In the genomic region with DNA sequence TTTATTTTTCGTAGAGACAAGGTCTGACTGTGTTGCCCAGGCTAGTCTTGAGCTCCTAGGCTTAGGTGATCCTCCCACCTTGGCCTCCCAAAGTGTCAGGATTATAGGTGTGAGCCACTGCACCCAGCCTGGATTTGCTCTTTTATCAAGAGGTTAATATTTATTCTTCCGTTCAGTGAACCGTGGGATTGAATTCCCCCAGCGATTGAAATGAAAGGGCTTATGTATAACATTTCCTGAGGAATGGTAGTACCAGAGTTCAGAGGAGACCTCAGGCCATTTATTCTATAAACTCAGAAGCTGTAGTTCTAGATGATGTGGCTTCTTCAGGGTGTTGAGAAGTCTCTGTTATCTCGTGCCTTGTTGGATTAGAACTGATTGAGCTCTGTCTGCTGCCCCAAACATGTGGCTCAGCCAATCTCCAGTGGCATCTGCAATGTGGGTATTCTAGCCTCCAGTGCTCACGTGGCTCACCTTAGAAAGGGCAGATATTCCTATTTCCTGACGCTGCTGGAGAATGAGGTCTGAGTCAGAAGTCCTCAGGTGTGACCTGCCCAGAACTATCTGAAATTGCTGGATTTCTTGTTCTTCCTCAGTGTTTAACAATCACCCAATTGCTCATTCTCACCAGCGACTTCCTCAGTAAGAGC, we compare ENCODE assay signal across 21 cellular contexts. TPM values are rescaled to one million over a fixed set of nuclear protein-coding genes. Genes with fewer than 3 reads are reported as not detected.
DNase-seq lines count a peak whose midpoint lies in the region; ATAC-seq, FAIRE-seq and TF ChIP-seq lines count a peak whose summit lies in the region.
"Had no signal": no experiment of that assay in that cellular context is flagged by ENCODE, and none has a peak within 500 bp of the region (broad histone marks: within the 10 kb centered on the region; RNA-seq: fewer than 3 reads in every experiment).

No MANE protein-coding gene starts in this region.

- H3K9me3 Mint-ChIP-seq in MCF 10A (ENCODE audit: unreplicated experiment): no peaks in the 10 kb centered on the region
- H3K9me3 Mint-ChIP-seq: naive B cell; stimulated activated naive B cell treated with anti-CD40 and anti-IgM and Interleukin-4, amounts not matched to agents 10 μg/mL and 1 μg/mL and 100 μg/mL, for 72 hours had no signal

- H3K4me1 Mint-ChIP-seq in MCF 10A (ENCODE audit: insufficient read depth, unreplicated experiment): peaks cover 56% of the 10 kb centered on the region

- DNase-seq in MCF 10A (ENCODE audit: unreplicated experiment) (peak; percentile 36), breast epithelium (ENCODE audit: low spot score in 2 of 2) (no peak), body of pancreas (no peak), kidney (no peak), ureter (ENCODE audit: low spot score) (no peak), NCI-H187 treated with DMSO at 0.1 percent for 48 hours (lab: John Stamatoyannopoulos, UW) (no peak)
- DNase-seq: activated CD4-positive, alpha-beta T cell treated with anti-CD3 and anti-CD28 coated beads, Interleukin-2, amount 50 U/mL, for 48 hours; activated effector memory CD4-positive, alpha-beta T cell treated with anti-CD3 and anti-CD28 coated beads, Interleukin-2, amount 50 U/mL, for 16 hours; COR-L47; GM23248; naive B cell; NCI-H1930; NCI-H524; psoas muscle; stimulated activated naive B cell treated with anti-CD40 and anti-IgM and Interleukin-4, amounts not matched to agents 10 μg/mL and 1 μg/mL and 100 μg/mL, for 72 hours had no signal

- H3K36me3 Mint-ChIP-seq in MCF 10A (ENCODE audit: insufficient read depth, unreplicated experiment): peaks cover 11% of the 10 kb centered on the region
- H3K36me3 Mint-ChIP-seq: naive B cell had no signal

- no peak overlapping the region for H3K4me3 Mint-ChIP-seq in MCF 10A (ENCODE audit: unreplicated experiment)
- H3K4me3 Mint-ChIP-seq: naive B cell; stimulated activated naive B cell treated with anti-CD40 and anti-IgM and Interleukin-4, amounts not matched to agents 10 μg/mL and 1 μg/mL and 100 μg/mL, for 72 hours had no signal

- ATAC-seq in body of pancreas (no peak), SK-N-SH treated with all-trans-retinoic acid at 6 μM for 48 hours (no peak)
- ATAC-seq: psoas muscle; stimulated activated naive B cell treated with anti-CD40 and anti-IgM and Interleukin-4, amounts not matched to agents 10 μg/mL and 1 μg/mL and 100 μg/mL, for 72 hours had no signal

- TF ChIP-seq CTCF in MCF 10A (IDR thresholded peaks at IDR 0.05; ENCODE audit: unreplicated experiment): no peak
- TF ChIP-seq CTCF in breast epithelium (IDR thresholded peaks at IDR 0.05): no peak
- TF ChIP-seq CTCF in body of pancreas (IDR thresholded peaks at IDR 0.05): no peak
- no peak for TF ChIP-seq CTCF in kidney (IDR thresholded peaks at IDR 0.05; ENCODE audit: borderline replicate concordance, extremely low read depth, insufficient read depth)

- H3K4me1 ChIP-seq in breast epithelium (peaks cover 0 to 5% of the 10 kb centered on the region in 2 donors), body of pancreas (peaks cover 72% of the 10 kb centered on the region), kidney (ENCODE audit: control insufficient read depth in 1 of 2, insufficient read depth in 1 of 2, low read depth in 1 of 2, low read length in 2 of 2) (peaks cover 34 to 42% of the 10 kb centered on the region in 2 donors)

- H3K4me3 ChIP-seq in breast epithelium (no peak overlapping the region), body of pancreas (no peak overlapping the region), kidney (ENCODE audit: low read length in 2 of 2) (no peak overlapping the region)
- H3K4me3 ChIP-seq: GM23248, psoas muscle had no signal

- H3K27me3 Mint-ChIP-seq in MCF 10A (ENCODE audit: insufficient read depth, unreplicated experiment): no peaks in the 10 kb centered on the region
- H3K27me3 Mint-ChIP-seq: naive B cell; stimulated activated naive B cell treated with anti-CD40 and anti-IgM and Interleukin-4, amounts not matched to agents 10 μg/mL and 1 μg/mL and 100 μg/mL, for 72 hours had no signal

- H3K36me3 ChIP-seq in breast epithelium (no peaks in the 10 kb centered on the region), body of pancreas (replicated peaks in 1 of 2; ENCODE audit: insufficient read depth in 1 of 2, low read depth in 2 of 2) (peaks cover 0 to 2% of the 10 kb centered on the region in 2 donors), kidney (ENCODE audit: control insufficient read depth in 1 of 2, insufficient read depth in 2 of 2, low read length in 2 of 2) (peaks cover 0 to 4% of the 10 kb centered on the region in 2 donors)

- 35 to 45% methylated on average over 8 of the region's 8 CpGs for whole genome bisulfite sequencing in body of pancreas, 2 donors

- FAIRE-seq in kidney (lab: Jason Lieb, UNC): no peak
- FAIRE-seq: G401.6, GM12891, TTC549 had no signal

- H3K27ac Mint-ChIP-seq in MCF 10A (ENCODE audit: low read depth, unreplicated experiment): peak overlapping the region; percentile 44
- H3K27ac Mint-ChIP-seq: stimulated activated naive B cell treated with anti-CD40 and anti-IgM and Interleukin-4, amounts not matched to agents 10 μg/mL and 1 μg/mL and 100 μg/mL, for 72 hours had no signal

- CTCF ChIA-PET in MCF 10A (lab: Yijun Ruan, JAX): interaction anchor here (0.6 to 3.6 kb wide), 7 partner anchors 8 to 97 kb away, joined by 3 to 31 read pairs (median 3); no protein-coding TSS in a partner anchor

- no peak overlapping the region for H3K9ac ChIP-seq in kidney (ENCODE audit: low read length in 2 of 2)
- H3K9ac ChIP-seq: GM23248 had no signal

- BruUV-seq in MCF 10A (replicated peaks; lab: Mats Ljungman, UMichigan): no TSS peak

- H3K27ac ChIP-seq in breast epithelium (no peak overlapping the region), body of pancreas (peak overlapping the region in 3 of 4 donors; percentile 14 to 50 (median 27)), kidney (ENCODE audit: low read depth in 2 of 2, low read length in 2 of 2) (peak overlapping the region; percentile 30 to 55), temporal lobe (ENCODE audit: low read depth, low read length) (peak overlapping the region; percentile 66)
- H3K27ac ChIP-seq: GM23248, psoas muscle had no signal

- TF ChIP-seq POLR2A in breast epithelium (IDR thresholded peaks at IDR 0.05) (no peak), body of pancreas (IDR thresholded peaks at IDR 0.05) (no peak)

- H3K9me3 ChIP-seq in breast epithelium (no peaks in the 10 kb centered on the region), body of pancreas (no peaks in the 10 kb centered on the region), kidney (ENCODE audit: control insufficient read depth in 1 of 2, low read length in 2 of 2) (no peaks in the 10 kb centered on the region)
- H3K9me3 ChIP-seq: psoas muscle had no signal

- intact Hi-C loops in MCF 10A (cut with micrococcal nuclease) (no loop called here), breast epithelium (cut with DNase I; ENCODE audit: low total_unique reads) (no loop called here), body of pancreas (cut with DNase I) (loop anchor here (10.0 kb wide), 1 partner anchor 64 kb away; no protein-coding TSS in a partner anchor), kidney (cut with DNase I) (no loop called here)

- H3K27me3 ChIP-seq in breast epithelium: no peaks in the 10 kb centered on the region
- H3K27me3 ChIP-seq in body of pancreas: no peaks in the 10 kb centered on the region

- POLR2A ChIA-PET in MCF 10A (lab: Yijun Ruan, JAX): interaction anchor here (0.6 to 4.5 kb wide), 7 partner anchors 11 to 326 kb away, joined by 3 to 63 read pairs (median 4); a partner anchor contains a TSS

TF ChIP-seq in SK-N-SH treated with all-trans-retinoic acid at 6 μM for 48 hours, 23 proteins besides CTCF, POLR2A, EP300 and RAD21:
- no peak for TF ChIP-seq SNAI2 (CRISPR knock-in tag; IDR thresholded peaks at IDR 0.05)

RNA-seq across cellular contexts. Expression of a gene that starts 22.5 kb away (rescaled TPM):
- total RNA-seq in MCF 10A (2022) (60.4 and 65.6 TPM in 2 replicates), breast epithelium (10 to 100 TPM; 53.6 to 87.7 (median 65.9) TPM), body of pancreas (100 to 1,000 TPM in 1 of 2 donors, 10 to 100 TPM in 1; 18.4 to 115 TPM), kidney (56.4 TPM), temporal lobe (30.0 TPM), ureter (44.2 TPM)
- polyA plus RNA-seq in kidney (ENCODE audit: insufficient read depth, low read depth, low replicate concordance): 116 TPM

RNA-seq across cellular contexts. Expression of a gene that starts 24.2 kb away (rescaled TPM):
- total RNA-seq in MCF 10A (2022) (41.2 and 48.6 TPM in 2 replicates), breast epithelium (10 to 100 TPM; 44.5 to 57.7 (median 51.5) TPM), body of pancreas (10 to 100 TPM; 36.3 to 43.8 TPM), kidney (54.9 TPM), temporal lobe (39.1 TPM), ureter (54.5 TPM)
- polyA plus RNA-seq in kidney (ENCODE audit: insufficient read depth, low read depth, low replicate concordance): 94.1 TPM

RNA-seq across cellular contexts. Expression of a gene that starts 39.9 kb away (rescaled TPM):
- total RNA-seq in MCF 10A (2022) (6.0 and 8.0 TPM in 2 replicates), breast epithelium (1 to 10 TPM; 9.1 to 9.9 (median 9.5) TPM), body of pancreas (10 to 100 TPM; 12.9 to 23.3 TPM), kidney (40.8 TPM), temporal lobe (10.8 TPM), ureter (32.4 TPM)
- polyA plus RNA-seq in kidney (ENCODE audit: insufficient read depth, low read depth, low replicate concordance): 80.4 TPM

RNA-seq across cellular contexts. Expression of a gene that starts 57.5 kb away (rescaled TPM):
- not detected in 2 replicates for total RNA-seq in MCF 10A (2022)
- not detected for total RNA-seq in breast epithelium
- under 1 TPM in 1 of 2 donors, not detected in 1; 0.52 TPM for total RNA-seq in body of pancreas
- total RNA-seq in kidney: 0.16 TPM
- polyA plus RNA-seq in kidney (ENCODE audit: insufficient read depth, low read depth, low replicate concordance): 0.13 TPM
- total RNA-seq in temporal lobe: 0.25 TPM
- not detected for total RNA-seq in ureter
- total RNA-seq: A673, GM23248 had no signal
- polyA plus RNA-seq: GM23248 had no signal

Comparison
In these comparisons a context has a peak if more than half of its experiments do, and no peak if none do; other contexts are left out.
1. H3K27ac ChIP-seq: peak in body of pancreas (3 of 4), kidney (2 of 2) and temporal lobe (single experiment); none in breast epithelium (0 of 2).